In the genomic region with DNA sequence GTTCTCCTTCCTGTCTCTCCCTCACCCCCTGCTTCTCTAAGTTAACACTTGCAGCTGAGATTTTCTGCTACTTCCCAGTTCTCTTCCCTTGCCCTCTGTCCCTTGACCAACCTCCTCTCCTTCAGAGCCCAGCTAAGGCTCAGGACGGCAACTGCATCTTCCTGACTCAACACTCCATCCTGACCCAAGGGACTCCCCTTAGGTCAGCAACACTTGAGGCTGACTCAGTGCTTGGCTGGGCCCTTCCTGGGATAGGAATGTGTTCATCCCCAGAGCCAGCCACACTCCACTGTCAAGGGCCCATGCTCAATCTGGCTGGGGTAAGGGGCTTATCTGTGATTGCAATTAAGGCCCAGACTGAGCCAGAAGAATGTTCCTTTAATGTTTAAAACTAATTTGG, we compare ENCODE assay signal across 1 cellular context.
TF ChIP-seq lines count a peak whose summit lies in the region.

No MANE protein-coding gene starts in this region.

TF ChIP-seq in HepG2, 621 proteins besides CTCF, POLR2A, EP300 and RAD21:
- no peak for TF ChIP-seq ZNF30 (CRISPR knock-in tag; IDR thresholded peaks at IDR 0.05)
- TF ChIP-seq ZFP41 (CRISPR knock-in tag; IDR thresholded peaks at IDR 0.05; ENCODE audit: borderline replicate concordance): no peak
- no peak for TF ChIP-seq PRMT3 (CRISPR knock-in tag; IDR thresholded peaks at IDR 0.05; ENCODE audit: borderline replicate concordance, low read depth)
- no peak for TF ChIP-seq ZNF543 (CRISPR knock-in tag; IDR thresholded peaks at IDR 0.05)
- no peak for TF ChIP-seq TMF1 (CRISPR knock-in tag; IDR thresholded peaks at IDR 0.05; ENCODE audit: low read depth)
- TF ChIP-seq, protein P1, sequence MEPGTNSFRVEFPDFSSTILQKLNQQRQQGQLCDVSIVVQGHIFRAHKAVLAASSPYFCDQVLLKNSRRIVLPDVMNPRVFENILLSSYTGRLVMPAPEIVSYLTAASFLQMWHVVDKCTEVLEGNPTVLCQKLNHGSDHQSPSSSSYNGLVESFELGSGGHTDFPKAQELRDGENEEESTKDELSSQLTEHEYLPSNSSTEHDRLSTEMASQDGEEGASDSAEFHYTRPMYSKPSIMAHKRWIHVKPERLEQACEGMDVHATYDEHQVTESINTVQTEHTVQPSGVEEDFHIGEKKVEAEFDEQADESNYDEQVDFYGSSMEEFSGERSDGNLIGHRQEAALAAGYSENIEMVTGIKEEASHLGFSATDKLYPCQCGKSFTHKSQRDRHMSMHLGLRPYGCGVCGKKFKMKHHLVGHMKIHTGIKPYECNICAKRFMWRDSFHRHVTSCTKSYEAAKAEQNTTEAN (CRISPR knock-in tag; conservative IDR thresholded peaks at IDR 0.05): no peak
- TF ChIP-seq ZNF546 (CRISPR knock-in tag; conservative IDR thresholded peaks at IDR 0.05): no peak
- no peak for TF ChIP-seq ZBTB21 (CRISPR knock-in tag; IDR thresholded peaks at IDR 0.05)
